Comparison of ENCODE assay signal across 1 cellular context in the genomic region with DNA sequence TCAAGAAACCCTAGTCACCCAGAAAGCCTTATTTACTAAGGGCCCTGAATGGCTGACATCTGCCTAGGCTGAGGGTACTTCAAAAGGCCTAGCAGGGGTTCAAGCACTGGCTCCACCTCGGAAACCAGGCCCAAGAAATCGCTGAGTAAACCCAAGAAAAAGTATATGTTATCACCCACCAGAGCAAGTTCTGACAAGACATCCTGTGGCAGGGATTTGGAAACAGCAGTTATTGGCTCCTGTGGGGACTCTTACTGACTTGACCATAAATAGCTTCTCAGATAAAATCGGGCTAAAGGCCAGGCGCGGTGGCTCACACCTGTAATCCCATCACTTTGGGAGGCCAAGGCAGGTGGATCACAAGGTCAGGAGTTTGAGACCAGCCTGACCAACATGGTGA.
TF ChIP-seq lines count a peak whose summit lies in the region.

No MANE protein-coding gene starts in this region.

TF ChIP-seq in HepG2, 621 proteins besides CTCF, POLR2A, EP300 and RAD21:
- TF ChIP-seq GLMP (CRISPR knock-in tag; IDR thresholded peaks at IDR 0.05; ENCODE audit: borderline replicate concordance), result no peak
- TF ChIP-seq, protein P1, sequence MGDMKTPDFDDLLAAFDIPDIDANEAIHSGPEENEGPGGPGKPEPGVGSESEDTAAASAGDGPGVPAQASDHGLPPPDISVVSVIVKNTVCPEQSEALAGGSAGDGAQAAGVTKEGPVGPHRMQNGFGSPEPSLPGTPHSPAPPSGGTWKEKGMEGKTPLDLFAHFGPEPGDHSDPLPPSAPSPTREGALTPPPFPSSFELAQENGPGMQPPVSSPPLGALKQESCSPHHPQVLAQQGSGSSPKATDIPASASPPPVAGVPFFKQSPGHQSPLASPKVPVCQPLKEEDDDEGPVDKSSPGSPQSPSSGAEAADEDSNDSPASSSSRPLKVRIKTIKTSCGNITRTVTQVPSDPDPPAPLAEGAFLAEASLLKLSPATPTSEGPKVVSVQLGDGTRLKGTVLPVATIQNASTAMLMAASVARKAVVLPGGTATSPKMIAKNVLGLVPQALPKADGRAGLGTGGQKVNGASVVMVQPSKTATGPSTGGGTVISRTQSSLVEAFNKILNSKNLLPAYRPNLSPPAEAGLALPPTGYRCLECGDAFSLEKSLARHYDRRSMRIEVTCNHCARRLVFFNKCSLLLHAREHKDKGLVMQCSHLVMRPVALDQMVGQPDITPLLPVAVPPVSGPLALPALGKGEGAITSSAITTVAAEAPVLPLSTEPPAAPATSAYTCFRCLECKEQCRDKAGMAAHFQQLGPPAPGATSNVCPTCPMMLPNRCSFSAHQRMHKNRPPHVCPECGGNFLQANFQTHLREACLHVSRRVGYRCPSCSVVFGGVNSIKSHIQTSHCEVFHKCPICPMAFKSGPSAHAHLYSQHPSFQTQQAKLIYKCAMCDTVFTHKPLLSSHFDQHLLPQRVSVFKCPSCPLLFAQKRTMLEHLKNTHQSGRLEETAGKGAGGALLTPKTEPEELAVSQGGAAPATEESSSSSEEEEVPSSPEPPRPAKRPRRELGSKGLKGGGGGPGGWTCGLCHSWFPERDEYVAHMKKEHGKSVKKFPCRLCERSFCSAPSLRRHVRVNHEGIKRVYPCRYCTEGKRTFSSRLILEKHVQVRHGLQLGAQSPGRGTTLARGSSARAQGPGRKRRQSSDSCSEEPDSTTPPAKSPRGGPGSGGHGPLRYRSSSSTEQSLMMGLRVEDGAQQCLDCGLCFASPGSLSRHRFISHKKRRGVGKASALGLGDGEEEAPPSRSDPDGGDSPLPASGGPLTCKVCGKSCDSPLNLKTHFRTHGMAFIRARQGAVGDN (CRISPR knock-in tag; IDR thresholded peaks at IDR 0.05), result no peak
- TF ChIP-seq ISL2 (CRISPR knock-in tag; IDR thresholded peaks at IDR 0.05), result no peak
- no peak for TF ChIP-seq ZNF724P (CRISPR knock-in tag; IDR thresholded peaks at IDR 0.05; ENCODE audit: borderline replicate concordance)
- TF ChIP-seq ETV5 (CRISPR knock-in tag; IDR thresholded peaks at IDR 0.05; ENCODE audit: borderline replicate concordance), result no peak
- TF ChIP-seq KMT2A (CRISPR knock-in tag; IDR thresholded peaks at IDR 0.05), result no peak
- TF ChIP-seq ZSCAN20 (CRISPR knock-in tag; IDR thresholded peaks at IDR 0.05; ENCODE audit: borderline replicate concordance), result no peak
- TF ChIP-seq, protein P2, sequence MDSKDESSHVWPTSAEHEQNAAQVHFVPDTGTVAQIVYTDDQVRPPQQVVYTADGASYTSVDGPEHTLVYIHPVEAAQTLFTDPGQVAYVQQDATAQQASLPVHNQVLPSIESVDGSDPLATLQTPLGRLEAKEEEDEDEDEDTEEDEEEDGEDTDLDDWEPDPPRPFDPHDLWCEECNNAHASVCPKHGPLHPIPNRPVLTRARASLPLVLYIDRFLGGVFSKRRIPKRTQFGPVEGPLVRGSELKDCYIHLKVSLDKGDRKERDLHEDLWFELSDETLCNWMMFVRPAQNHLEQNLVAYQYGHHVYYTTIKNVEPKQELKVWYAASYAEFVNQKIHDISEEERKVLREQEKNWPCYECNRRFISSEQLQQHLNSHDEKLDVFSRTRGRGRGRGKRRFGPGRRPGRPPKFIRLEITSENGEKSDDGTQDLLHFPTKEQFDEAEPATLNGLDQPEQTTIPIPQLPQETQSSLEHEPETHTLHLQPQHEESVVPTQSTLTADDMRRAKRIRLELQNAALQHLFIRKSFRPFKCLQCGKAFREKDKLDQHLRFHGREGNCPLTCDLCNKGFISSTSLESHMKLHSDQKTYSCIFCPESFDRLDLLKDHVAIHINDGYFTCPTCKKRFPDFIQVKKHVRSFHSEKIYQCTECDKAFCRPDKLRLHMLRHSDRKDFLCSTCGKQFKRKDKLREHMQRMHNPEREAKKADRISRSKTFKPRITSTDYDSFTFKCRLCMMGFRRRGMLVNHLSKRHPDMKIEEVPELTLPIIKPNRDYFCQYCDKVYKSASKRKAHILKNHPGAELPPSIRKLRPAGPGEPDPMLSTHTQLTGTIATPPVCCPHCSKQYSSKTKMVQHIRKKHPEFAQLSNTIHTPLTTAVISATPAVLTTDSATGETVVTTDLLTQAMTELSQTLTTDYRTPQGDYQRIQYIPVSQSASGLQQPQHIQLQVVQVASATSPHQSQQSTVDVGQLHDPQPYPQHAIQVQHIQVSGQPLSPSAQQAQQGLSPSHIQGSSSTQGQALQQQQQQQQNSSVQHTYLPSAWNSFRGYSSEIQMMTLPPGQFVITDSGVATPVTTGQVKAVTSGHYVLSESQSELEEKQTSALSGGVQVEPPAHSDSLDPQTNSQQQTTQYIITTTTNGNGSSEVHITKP (CRISPR knock-in tag; IDR thresholded peaks at IDR 0.05; ENCODE audit: low read depth), result no peak
- no peak for TF ChIP-seq ZNF670 (CRISPR knock-in tag; IDR thresholded peaks at IDR 0.05; ENCODE audit: borderline replicate concordance)
- TF ChIP-seq MIXL1 (CRISPR knock-in tag; IDR thresholded peaks at IDR 0.05), result no peak
- TF ChIP-seq SMAD3 (CRISPR knock-in tag; IDR thresholded peaks at IDR 0.05), result no peak
- TF ChIP-seq MAFG (CRISPR knock-in tag; IDR thresholded peaks at IDR 0.05), result no peak
- TF ChIP-seq NONO (IDR thresholded peaks at IDR 0.05), result no peak
- no peak for TF ChIP-seq NONO (CRISPR knock-in tag; conservative IDR thresholded peaks at IDR 0.05)
- TF ChIP-seq BHLHE40 (IDR thresholded peaks at IDR 0.05; ENCODE audit: low read length), result no peak
- TF ChIP-seq SSRP1 (CRISPR knock-in tag; IDR thresholded peaks at IDR 0.05), result no peak
- no peak for TF ChIP-seq ZNF530 (CRISPR knock-in tag; IDR thresholded peaks at IDR 0.05; ENCODE audit: low read depth)
- no peak for TF ChIP-seq HOXA3 (CRISPR knock-in tag; IDR thresholded peaks at IDR 0.05)
